Comparison of ENCODE assay signal across 2 cellular contexts in the genomic region with DNA sequence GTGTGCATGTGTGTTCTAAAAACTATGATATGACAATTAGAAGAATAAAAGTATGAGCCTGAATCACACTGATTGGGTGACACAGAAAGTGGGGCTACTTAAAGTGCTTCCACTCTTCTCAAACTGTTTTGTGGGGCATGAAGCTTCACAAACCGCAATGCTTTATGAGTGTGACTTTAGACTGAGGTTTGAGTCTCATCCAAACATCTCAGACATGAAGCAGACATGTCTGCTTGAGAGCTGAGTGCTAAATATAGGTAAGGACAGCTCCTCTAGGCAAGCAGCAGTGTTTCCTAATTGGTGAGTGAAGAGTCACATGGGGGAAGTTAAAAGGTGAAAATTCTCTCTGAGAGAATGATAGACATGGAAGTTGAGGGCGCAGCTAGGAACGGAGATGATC.
TF ChIP-seq lines count a peak whose summit lies in the region.

No MANE protein-coding gene starts in this region.

TF ChIP-seq in SK-N-SH, 30 proteins besides CTCF, POLR2A, EP300 and RAD21 (continued from another document):
- TF ChIP-seq, protein P1, sequence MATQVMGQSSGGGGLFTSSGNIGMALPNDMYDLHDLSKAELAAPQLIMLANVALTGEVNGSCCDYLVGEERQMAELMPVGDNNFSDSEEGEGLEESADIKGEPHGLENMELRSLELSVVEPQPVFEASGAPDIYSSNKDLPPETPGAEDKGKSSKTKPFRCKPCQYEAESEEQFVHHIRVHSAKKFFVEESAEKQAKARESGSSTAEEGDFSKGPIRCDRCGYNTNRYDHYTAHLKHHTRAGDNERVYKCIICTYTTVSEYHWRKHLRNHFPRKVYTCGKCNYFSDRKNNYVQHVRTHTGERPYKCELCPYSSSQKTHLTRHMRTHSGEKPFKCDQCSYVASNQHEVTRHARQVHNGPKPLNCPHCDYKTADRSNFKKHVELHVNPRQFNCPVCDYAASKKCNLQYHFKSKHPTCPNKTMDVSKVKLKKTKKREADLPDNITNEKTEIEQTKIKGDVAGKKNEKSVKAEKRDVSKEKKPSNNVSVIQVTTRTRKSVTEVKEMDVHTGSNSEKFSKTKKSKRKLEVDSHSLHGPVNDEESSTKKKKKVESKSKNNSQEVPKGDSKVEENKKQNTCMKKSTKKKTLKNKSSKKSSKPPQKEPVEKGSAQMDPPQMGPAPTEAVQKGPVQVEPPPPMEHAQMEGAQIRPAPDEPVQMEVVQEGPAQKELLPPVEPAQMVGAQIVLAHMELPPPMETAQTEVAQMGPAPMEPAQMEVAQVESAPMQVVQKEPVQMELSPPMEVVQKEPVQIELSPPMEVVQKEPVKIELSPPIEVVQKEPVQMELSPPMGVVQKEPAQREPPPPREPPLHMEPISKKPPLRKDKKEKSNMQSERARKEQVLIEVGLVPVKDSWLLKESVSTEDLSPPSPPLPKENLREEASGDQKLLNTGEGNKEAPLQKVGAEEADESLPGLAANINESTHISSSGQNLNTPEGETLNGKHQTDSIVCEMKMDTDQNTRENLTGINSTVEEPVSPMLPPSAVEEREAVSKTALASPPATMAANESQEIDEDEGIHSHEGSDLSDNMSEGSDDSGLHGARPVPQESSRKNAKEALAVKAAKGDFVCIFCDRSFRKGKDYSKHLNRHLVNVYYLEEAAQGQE (IDR thresholded peaks at IDR 0.05; ENCODE audit: low read depth, low read length), result peak; percentile 27; the same call in 1 of the 2 replicates
- TF ChIP-seq ELF1 (IDR thresholded peaks at IDR 0.05) (no peak), TCF12 (IDR thresholded peaks at IDR 0.05) (no peak), NRF1 (IDR thresholded peaks at IDR 0.05; ENCODE audit: low read depth, low read length) (no peak), FOXM1 (IDR thresholded peaks at IDR 0.05; ENCODE audit: low read depth) (no peak), TAF1 (IDR thresholded peaks at IDR 0.05; ENCODE audit: borderline replicate concordance, low read depth, low read length) (no peak), MXI1 (IDR thresholded peaks at IDR 0.05; ENCODE audit: low read depth, low read length) (no peak), JUND (IDR thresholded peaks at IDR 0.05) (no peak)
- TF ChIP-seq, protein P2, sequence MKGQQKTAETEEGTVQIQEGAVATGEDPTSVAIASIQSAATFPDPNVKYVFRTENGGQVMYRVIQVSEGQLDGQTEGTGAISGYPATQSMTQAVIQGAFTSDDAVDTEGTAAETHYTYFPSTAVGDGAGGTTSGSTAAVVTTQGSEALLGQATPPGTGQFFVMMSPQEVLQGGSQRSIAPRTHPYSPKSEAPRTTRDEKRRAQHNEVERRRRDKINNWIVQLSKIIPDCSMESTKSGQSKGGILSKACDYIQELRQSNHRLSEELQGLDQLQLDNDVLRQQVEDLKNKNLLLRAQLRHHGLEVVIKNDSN (IDR thresholded peaks at IDR 0.05; ENCODE audit: borderline replicate concordance, low read depth), result peak; percentile 21; the same call in 1 of the 2 replicates
- TF ChIP-seq, protein P3, sequence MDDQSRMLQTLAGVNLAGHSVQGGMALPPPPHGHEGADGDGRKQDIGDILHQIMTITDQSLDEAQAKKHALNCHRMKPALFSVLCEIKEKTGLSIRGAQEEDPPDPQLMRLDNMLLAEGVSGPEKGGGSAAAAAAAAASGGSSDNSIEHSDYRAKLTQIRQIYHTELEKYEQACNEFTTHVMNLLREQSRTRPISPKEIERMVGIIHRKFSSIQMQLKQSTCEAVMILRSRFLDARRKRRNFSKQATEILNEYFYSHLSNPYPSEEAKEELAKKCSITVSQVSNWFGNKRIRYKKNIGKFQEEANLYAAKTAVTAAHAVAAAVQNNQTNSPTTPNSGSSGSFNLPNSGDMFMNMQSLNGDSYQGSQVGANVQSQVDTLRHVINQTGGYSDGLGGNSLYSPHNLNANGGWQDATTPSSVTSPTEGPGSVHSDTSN (IDR thresholded peaks at IDR 0.05), result no peak
TF ChIP-seq in SK-N-SH: peak in this region for 2.

TF ChIP-seq in SK-N-SH treated with all-trans-retinoic acid at 6 μM for 48 hours, 23 proteins besides CTCF, POLR2A, EP300 and RAD21 (continued from another document):
- TF ChIP-seq, protein P4, sequence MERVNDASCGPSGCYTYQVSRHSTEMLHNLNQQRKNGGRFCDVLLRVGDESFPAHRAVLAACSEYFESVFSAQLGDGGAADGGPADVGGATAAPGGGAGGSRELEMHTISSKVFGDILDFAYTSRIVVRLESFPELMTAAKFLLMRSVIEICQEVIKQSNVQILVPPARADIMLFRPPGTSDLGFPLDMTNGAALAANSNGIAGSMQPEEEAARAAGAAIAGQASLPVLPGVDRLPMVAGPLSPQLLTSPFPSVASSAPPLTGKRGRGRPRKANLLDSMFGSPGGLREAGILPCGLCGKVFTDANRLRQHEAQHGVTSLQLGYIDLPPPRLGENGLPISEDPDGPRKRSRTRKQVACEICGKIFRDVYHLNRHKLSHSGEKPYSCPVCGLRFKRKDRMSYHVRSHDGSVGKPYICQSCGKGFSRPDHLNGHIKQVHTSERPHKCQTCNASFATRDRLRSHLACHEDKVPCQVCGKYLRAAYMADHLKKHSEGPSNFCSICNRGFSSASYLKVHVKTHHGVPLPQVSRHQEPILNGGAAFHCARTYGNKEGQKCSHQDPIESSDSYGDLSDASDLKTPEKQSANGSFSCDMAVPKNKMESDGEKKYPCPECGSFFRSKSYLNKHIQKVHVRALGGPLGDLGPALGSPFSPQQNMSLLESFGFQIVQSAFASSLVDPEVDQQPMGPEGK (CRISPR knock-in tag; IDR thresholded peaks at IDR 0.05; ENCODE audit: borderline replicate concordance), result no peak
- no peak for TF ChIP-seq SNAI2 (CRISPR knock-in tag; IDR thresholded peaks at IDR 0.05)
- no peak for TF ChIP-seq ZNF8 (CRISPR knock-in tag; IDR thresholded peaks at IDR 0.05)
- TF ChIP-seq, protein P5, sequence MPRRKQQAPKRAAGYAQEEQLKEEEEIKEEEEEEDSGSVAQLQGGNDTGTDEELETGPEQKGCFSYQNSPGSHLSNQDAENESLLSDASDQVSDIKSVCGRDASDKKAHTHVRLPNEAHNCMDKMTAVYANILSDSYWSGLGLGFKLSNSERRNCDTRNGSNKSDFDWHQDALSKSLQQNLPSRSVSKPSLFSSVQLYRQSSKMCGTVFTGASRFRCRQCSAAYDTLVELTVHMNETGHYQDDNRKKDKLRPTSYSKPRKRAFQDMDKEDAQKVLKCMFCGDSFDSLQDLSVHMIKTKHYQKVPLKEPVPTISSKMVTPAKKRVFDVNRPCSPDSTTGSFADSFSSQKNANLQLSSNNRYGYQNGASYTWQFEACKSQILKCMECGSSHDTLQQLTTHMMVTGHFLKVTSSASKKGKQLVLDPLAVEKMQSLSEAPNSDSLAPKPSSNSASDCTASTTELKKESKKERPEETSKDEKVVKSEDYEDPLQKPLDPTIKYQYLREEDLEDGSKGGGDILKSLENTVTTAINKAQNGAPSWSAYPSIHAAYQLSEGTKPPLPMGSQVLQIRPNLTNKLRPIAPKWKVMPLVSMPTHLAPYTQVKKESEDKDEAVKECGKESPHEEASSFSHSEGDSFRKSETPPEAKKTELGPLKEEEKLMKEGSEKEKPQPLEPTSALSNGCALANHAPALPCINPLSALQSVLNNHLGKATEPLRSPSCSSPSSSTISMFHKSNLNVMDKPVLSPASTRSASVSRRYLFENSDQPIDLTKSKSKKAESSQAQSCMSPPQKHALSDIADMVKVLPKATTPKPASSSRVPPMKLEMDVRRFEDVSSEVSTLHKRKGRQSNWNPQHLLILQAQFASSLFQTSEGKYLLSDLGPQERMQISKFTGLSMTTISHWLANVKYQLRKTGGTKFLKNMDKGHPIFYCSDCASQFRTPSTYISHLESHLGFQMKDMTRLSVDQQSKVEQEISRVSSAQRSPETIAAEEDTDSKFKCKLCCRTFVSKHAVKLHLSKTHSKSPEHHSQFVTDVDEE (CRISPR knock-in tag; IDR thresholded peaks at IDR 0.05), result no peak
- TF ChIP-seq, protein P6, sequence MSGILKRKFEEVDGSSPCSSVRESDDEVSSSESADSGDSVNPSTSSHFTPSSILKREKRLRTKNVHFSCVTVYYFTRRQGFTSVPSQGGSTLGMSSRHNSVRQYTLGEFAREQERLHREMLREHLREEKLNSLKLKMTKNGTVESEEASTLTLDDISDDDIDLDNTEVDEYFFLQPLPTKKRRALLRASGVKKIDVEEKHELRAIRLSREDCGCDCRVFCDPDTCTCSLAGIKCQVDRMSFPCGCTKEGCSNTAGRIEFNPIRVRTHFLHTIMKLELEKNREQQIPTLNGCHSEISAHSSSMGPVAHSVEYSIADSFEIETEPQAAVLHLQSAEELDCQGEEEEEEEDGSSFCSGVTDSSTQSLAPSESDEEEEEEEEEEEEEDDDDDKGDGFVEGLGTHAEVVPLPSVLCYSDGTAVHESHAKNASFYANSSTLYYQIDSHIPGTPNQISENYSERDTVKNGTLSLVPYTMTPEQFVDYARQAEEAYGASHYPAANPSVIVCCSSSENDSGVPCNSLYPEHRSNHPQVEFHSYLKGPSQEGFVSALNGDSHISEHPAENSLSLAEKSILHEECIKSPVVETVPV (CRISPR knock-in tag; IDR thresholded peaks at IDR 0.05), result no peak
- TF ChIP-seq RARB (CRISPR knock-in tag; IDR thresholded peaks at IDR 0.05), result no peak
- TF ChIP-seq, protein P7, sequence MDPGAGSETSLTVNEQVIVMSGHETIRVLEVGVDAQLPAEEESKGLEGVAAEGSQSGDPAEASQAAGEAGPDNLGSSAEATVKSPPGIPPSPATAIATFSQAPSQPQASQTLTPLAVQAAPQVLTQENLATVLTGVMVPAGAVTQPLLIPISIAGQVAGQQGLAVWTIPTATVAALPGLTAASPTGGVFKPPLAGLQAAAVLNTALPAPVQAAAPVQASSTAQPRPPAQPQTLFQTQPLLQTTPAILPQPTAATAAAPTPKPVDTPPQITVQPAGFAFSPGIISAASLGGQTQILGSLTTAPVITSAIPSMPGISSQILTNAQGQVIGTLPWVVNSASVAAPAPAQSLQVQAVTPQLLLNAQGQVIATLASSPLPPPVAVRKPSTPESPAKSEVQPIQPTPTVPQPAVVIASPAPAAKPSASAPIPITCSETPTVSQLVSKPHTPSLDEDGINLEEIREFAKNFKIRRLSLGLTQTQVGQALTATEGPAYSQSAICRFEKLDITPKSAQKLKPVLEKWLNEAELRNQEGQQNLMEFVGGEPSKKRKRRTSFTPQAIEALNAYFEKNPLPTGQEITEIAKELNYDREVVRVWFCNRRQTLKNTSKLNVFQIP (CRISPR knock-in tag; IDR thresholded peaks at IDR 0.05; ENCODE audit: borderline replicate concordance, low read depth), result no peak
- no peak for TF ChIP-seq OSR1 (CRISPR knock-in tag; IDR thresholded peaks at IDR 0.05)
- TF ChIP-seq ZFP30 (CRISPR knock-in tag; IDR thresholded peaks at IDR 0.05), result no peak
- no peak for TF ChIP-seq TCF4 (CRISPR knock-in tag; IDR thresholded peaks at IDR 0.05; ENCODE audit: borderline replicate concordance)
- no peak for TF ChIP-seq BACH2 (CRISPR knock-in tag; IDR thresholded peaks at IDR 0.05; ENCODE audit: borderline replicate concordance)
- TF ChIP-seq ZNF565 (CRISPR knock-in tag; conservative IDR thresholded peaks at IDR 0.05; ENCODE audit: low read depth), result no peak
